Comparison of ENCODE assay signal across 1 cellular context in the genomic region with DNA sequence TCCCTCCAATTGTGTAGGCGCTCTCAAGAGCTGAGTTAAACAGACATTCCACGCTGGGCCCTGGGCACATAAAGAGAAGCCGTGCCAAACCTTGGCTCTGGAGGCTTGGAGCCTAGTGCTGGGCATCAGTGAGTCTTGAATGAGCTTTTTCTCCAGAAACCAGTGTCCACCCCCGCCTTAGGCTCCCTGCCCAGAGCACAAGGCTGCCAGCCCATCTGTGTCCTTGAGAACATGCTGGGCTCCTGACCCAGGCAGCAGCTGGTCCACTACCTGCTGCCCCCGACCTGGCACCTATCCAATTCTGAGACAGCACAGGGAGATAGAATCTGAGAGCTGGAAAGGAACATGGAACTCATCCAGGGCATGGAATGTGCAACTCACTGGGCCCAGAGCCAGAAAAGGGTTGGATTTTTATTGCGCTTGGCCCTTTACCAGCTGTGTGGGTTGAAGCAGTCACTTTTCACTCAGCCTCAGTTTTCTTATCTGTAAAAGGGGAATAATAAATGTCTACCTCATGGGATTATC.
TF ChIP-seq lines count a peak whose summit lies in the region.

No MANE protein-coding gene starts in this region.

TF ChIP-seq in liver, 16 proteins besides CTCF, POLR2A, EP300 and RAD21 (continued from another document):
- TF ChIP-seq, protein P1, sequence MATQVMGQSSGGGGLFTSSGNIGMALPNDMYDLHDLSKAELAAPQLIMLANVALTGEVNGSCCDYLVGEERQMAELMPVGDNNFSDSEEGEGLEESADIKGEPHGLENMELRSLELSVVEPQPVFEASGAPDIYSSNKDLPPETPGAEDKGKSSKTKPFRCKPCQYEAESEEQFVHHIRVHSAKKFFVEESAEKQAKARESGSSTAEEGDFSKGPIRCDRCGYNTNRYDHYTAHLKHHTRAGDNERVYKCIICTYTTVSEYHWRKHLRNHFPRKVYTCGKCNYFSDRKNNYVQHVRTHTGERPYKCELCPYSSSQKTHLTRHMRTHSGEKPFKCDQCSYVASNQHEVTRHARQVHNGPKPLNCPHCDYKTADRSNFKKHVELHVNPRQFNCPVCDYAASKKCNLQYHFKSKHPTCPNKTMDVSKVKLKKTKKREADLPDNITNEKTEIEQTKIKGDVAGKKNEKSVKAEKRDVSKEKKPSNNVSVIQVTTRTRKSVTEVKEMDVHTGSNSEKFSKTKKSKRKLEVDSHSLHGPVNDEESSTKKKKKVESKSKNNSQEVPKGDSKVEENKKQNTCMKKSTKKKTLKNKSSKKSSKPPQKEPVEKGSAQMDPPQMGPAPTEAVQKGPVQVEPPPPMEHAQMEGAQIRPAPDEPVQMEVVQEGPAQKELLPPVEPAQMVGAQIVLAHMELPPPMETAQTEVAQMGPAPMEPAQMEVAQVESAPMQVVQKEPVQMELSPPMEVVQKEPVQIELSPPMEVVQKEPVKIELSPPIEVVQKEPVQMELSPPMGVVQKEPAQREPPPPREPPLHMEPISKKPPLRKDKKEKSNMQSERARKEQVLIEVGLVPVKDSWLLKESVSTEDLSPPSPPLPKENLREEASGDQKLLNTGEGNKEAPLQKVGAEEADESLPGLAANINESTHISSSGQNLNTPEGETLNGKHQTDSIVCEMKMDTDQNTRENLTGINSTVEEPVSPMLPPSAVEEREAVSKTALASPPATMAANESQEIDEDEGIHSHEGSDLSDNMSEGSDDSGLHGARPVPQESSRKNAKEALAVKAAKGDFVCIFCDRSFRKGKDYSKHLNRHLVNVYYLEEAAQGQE (IDR thresholded peaks at IDR 0.05) = peak; percentile 67
- TF ChIP-seq YY1 (IDR thresholded peaks at IDR 0.05) = no peak
- TF ChIP-seq EGR1 (IDR thresholded peaks at IDR 0.05; ENCODE audit: low read depth in 2 of 2) = no peak
- no peak for TF ChIP-seq HNF4G (IDR thresholded peaks at IDR 0.05)
- peak in 1 of 2 donors; percentile 48 for TF ChIP-seq RXRA (IDR thresholded peaks at IDR 0.05)
- TF ChIP-seq JUND (IDR thresholded peaks at IDR 0.05) = peak in 1 of 2 donors; percentile 6
- TF ChIP-seq FOXA1 (IDR thresholded peaks at IDR 0.05) = no peak
- no peak for TF ChIP-seq TAF1 (conservative IDR thresholded peaks at IDR 0.05)
